21 cellular contexts compared by ENCODE assay signal in genomic region chr16:87027056-87027616, GRCh38.
"Had no signal": no experiment of that assay in that cellular context is flagged by ENCODE, and none has a peak within 500 bp of the region (broad histone marks: within the 10 kb centered on the region; RNA-seq: fewer than 3 reads in every experiment).

No MANE protein-coding gene starts in this region.

- H3K4me2 ChIP-seq: hepatocyte had no signal

- H3K36me3 Mint-ChIP-seq: mesothelial cell of epicardium; naive B cell; natural killer cell treated with Interleukin-12 subunit alpha and Interleukin-12 subunit beta and Interleukin-15 and Interleukin-18, amount 100 ng/mL, for 72 hours; stimulated activated effector memory CD8-positive, alpha-beta T cell treated with anti-CD3 and anti-CD28 coated beads, Interleukin-12 subunit alpha, Interleukin-12 subunit beta, amount 100 ng/mL, for 72 hours; type B pancreatic cell had no signal

- H3K4me3 Mint-ChIP-seq: mesothelial cell of epicardium; natural killer cell treated with Interleukin-12 subunit alpha and Interleukin-12 subunit beta and Interleukin-15 and Interleukin-18, amount 100 ng/mL, for 72 hours; stimulated activated effector memory CD8-positive, alpha-beta T cell treated with anti-CD3 and anti-CD28 coated beads, Interleukin-12 subunit alpha, Interleukin-12 subunit beta, amount 100 ng/mL, for 72 hours; stimulated activated naive CD8-positive, alpha-beta T cell treated with anti-CD3 and anti-CD28 coated beads, Interleukin-15, Interleukin-2, amounts not matched to agents 100 ng/mL and 50 ng/mL, for 24 hours; type B pancreatic cell had no signal

- H2AFZ ChIP-seq: hepatocyte had no signal

- H3K4me1 Mint-ChIP-seq: mesothelial cell of epicardium; naive B cell; stimulated activated effector memory CD8-positive, alpha-beta T cell treated with anti-CD3 and anti-CD28 coated beads, Interleukin-12 subunit alpha, Interleukin-12 subunit beta, amount 100 ng/mL, for 72 hours had no signal

- H3K4me1 ChIP-seq: pancreas, right atrium auricular region, right lobe of liver, suprapubic skin, uterus had no signal

- H3K27me3 ChIP-seq: heart right ventricle, right atrium auricular region, right lobe of liver, tibial artery, uterus had no signal

- DNase-seq: heart right ventricle; islet precursor cell; left ventricle myocardium inferior; mesendoderm; naive B cell; pancreas; stimulated activated CD4-positive, alpha-beta T cell treated with anti-CD3 and anti-CD28 coated beads, Interleukin-4, amount 100 ng/mL, for 24 hours; stimulated activated naive CD4-positive, alpha-beta T cell; uterus had no signal

- H3K4me3 ChIP-seq: heart right ventricle, hepatocyte, left ventricle myocardium inferior, lung, pancreas, right atrium auricular region, right lobe of liver, suprapubic skin, thoracic aorta, tibial artery, uterus had no signal

- H3K27ac ChIP-seq: heart right ventricle, hepatocyte, left ventricle myocardium inferior, pancreas, right atrium auricular region, right lobe of liver, suprapubic skin, thoracic aorta, tibial artery, uterus had no signal

- H3K9me3 Mint-ChIP-seq: mesothelial cell of epicardium; natural killer cell treated with Interleukin-12 subunit alpha and Interleukin-12 subunit beta and Interleukin-15 and Interleukin-18, amount 100 ng/mL, for 72 hours; stimulated activated naive CD8-positive, alpha-beta T cell treated with anti-CD3 and anti-CD28 coated beads, Interleukin-15, Interleukin-2, amounts not matched to agents 100 ng/mL and 50 ng/mL, for 24 hours; type B pancreatic cell had no signal

- H3K27ac Mint-ChIP-seq: mesothelial cell of epicardium; naive B cell; natural killer cell treated with Interleukin-12 subunit alpha and Interleukin-12 subunit beta and Interleukin-15 and Interleukin-18, amount 100 ng/mL, for 72 hours; stimulated activated effector memory CD8-positive, alpha-beta T cell treated with anti-CD3 and anti-CD28 coated beads, Interleukin-12 subunit alpha, Interleukin-12 subunit beta, amount 100 ng/mL, for 72 hours; stimulated activated naive CD8-positive, alpha-beta T cell treated with anti-CD3 and anti-CD28 coated beads, Interleukin-15, Interleukin-2, amounts not matched to agents 100 ng/mL and 50 ng/mL, for 24 hours; type B pancreatic cell had no signal

- H3K36me3 ChIP-seq: heart right ventricle, left ventricle myocardium inferior, pancreas, right atrium auricular region, right lobe of liver, suprapubic skin, thoracic aorta, tibial artery, uterus had no signal

- ATAC-seq: heart right ventricle; pancreas; right lobe of liver; stimulated activated effector memory CD8-positive, alpha-beta T cell treated with anti-CD3 and anti-CD28 coated beads, Interleukin-12 subunit alpha, Interleukin-12 subunit beta, amount 100 ng/mL, for 72 hours had no signal

- H3K9me3 ChIP-seq: heart right ventricle, left ventricle myocardium inferior, pancreas, right atrium auricular region, right lobe of liver, suprapubic skin, thoracic aorta, tibial artery, uterus had no signal
